In the genomic region with DNA sequence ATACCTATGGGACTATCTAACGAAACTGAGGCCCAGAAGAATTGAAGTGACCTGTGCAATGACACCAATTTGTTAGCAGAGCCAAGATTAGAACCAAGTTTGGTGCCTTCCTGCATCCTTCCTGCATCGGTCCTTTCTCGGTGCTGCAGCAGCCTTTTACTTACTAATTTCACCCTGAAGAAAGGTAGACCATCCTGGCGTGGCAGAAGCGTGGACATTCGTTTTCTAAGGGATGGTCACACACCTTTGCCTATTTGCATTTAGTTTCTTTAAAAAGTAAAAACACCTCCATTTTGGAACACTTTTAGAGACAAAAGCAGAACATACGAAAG, we compare ENCODE assay signal across 8 cellular contexts. TPM values are rescaled to one million over a fixed set of nuclear protein-coding genes. Genes with fewer than 3 reads are reported as not detected.
DNase-seq lines count a peak whose midpoint lies in the region; ATAC-seq, FAIRE-seq and TF ChIP-seq lines count a peak whose summit lies in the region.

No MANE protein-coding gene starts in this region.

- no peaks in the 10 kb centered on the region for H3K27me3 ChIP-seq in SK-N-SH (ENCODE audit: insufficient read depth)
- no peaks in the 10 kb centered on the region for H3K27me3 ChIP-seq in esophagus (ENCODE audit: control insufficient read depth in 1 of 2, insufficient read depth in 2 of 2, low read length in 2 of 2)
- H3K27me3 ChIP-seq in pancreas = no peaks in the 10 kb centered on the region

- CTCF ChIA-PET in SK-N-SH (lab: Yijun Ruan, JAX) = no interaction called here

- peak overlapping the region; percentile 87 for H3K27ac ChIP-seq in 22Rv1
- peak overlapping the region; percentile 81 to 96 for H3K27ac ChIP-seq in SK-N-SH (ENCODE audit: low read depth in 2 of 2, low read length in 1 of 2)
- H3K27ac ChIP-seq in esophagus (ENCODE audit: low read depth in 2 of 2, low read length in 1 of 2) = peak overlapping the region; percentile 91 to 100
- H3K27ac ChIP-seq in pancreas = peak overlapping the region; percentile 75 to 93 (median 87)

- H3K9me3 ChIP-seq in SK-N-SH (no peaks in the 10 kb centered on the region), esophagus (ENCODE audit: control insufficient read depth in 2 of 2, insufficient read depth in 1 of 2, low read depth in 1 of 2, low read length in 1 of 2) (no peaks in the 10 kb centered on the region), pancreas (no peaks in the 10 kb centered on the region)

- peak overlapping the region; percentile 81 for H3K9ac ChIP-seq in SK-N-SH

- peak overlapping the region; percentile 82 for H2AFZ ChIP-seq in SK-N-SH (ENCODE audit: low read depth)

- H3K36me3 ChIP-seq in SK-N-SH (replicated peaks in 1 of 2; ENCODE audit: control insufficient read depth in 1 of 2, insufficient read depth in 2 of 2, low read length in 1 of 2) = peaks cover 26 to 27% of the 10 kb centered on the region in 2 experiments
- no peaks in the 10 kb centered on the region for H3K36me3 ChIP-seq in esophagus (ENCODE audit: control insufficient read depth in 2 of 2, insufficient read depth in 2 of 2, low read length in 1 of 2)
- no peaks in the 10 kb centered on the region for H3K36me3 ChIP-seq in pancreas

- TF ChIP-seq CTCF in 22Rv1 (IDR thresholded peaks at IDR 0.05) (no peak), GM12864 (IDR thresholded peaks at IDR 0.05; ENCODE audit: low read depth, low read length, missing control alignments) (no peak), SK-N-SH (IDR thresholded peaks at IDR 0.05) (no peak), pancreas (IDR thresholded peaks at IDR 0.05) (no peak)

- DNase-seq in GM12864 (ENCODE audit: low read depth) (no peak), SK-N-SH (peak; percentile 7), pancreas (no peak), middle frontal gyrus (ENCODE audit: extremely low spot score, low spot score) (no peak), GM19238 (ENCODE audit: insufficient read length, low spot score) (no peak), NCI-H446 (lab: John Stamatoyannopoulos, UW) (no peak)

- POLR2A ChIA-PET in SK-N-SH (lab: Yijun Ruan, JAX) = no interaction called here

- H4K20me1 ChIP-seq in SK-N-SH (ENCODE audit: insufficient read depth) = peaks cover 5% of the 10 kb centered on the region; the same call in 1 of the 2 replicates

- ATAC-seq in pancreas = peak; percentile 3 to 21 (median 12)

- H3K4me1 ChIP-seq in SK-N-SH (ENCODE audit: control insufficient read depth in 1 of 2, insufficient read depth in 2 of 2, low read depth in 1 of 2, low read length in 1 of 2) (peaks cover 5 to 17% of the 10 kb centered on the region in 2 experiments; a peak in 3 of 4 replicates), esophagus (ENCODE audit: control insufficient read depth in 2 of 2, insufficient read depth in 2 of 2, low read length in 1 of 2) (peaks cover 0 to 2% of the 10 kb centered on the region in 2 donors), pancreas (peaks cover 0 to 20% (median 19%) of the 10 kb centered on the region in 3 donors)

- under 1% methylated on average over 7 of the region's 7 CpGs for WGBS in SK-N-SH (ENCODE audit: low lambda C conversion rate)
- 2 to 3% methylated on average over 7 of the region's 7 CpGs for WGBS in esophagus, 2 donors
- 1% methylated on average over 7 of the region's 7 CpGs for WGBS in pancreas, 2 donors

- no peak for TF ChIP-seq RAD21 in SK-N-SH (IDR thresholded peaks at IDR 0.05; ENCODE audit: low read length)

- no peak for FAIRE-seq in pancreas (lab: Jason Lieb, UNC)

- H3K79me2 ChIP-seq in SK-N-SH (ENCODE audit: insufficient read depth) = peaks cover 57% of the 10 kb centered on the region

- peaks cover 19% of the 10 kb centered on the region for H3F3A ChIP-seq in SK-N-SH (replicated peaks; ENCODE audit: insufficient read depth)

- H3K9me2 ChIP-seq in SK-N-SH = no peaks in the 10 kb centered on the region; the same call in 1 of the 2 replicates

- peak overlapping the region; percentile 75 for H3K4me3 ChIP-seq in GM12864 (ENCODE audit: low read depth, low read length)
- H3K4me3 ChIP-seq in SK-N-SH (ENCODE audit: low read depth in 2 of 2, low read length in 1 of 2) = peak overlapping the region; percentile 95 to 98
- H3K4me3 ChIP-seq in esophagus (ENCODE audit: low read depth in 1 of 2, low read length in 2 of 2) = peak overlapping the region; percentile 63 to 98
- H3K4me3 ChIP-seq in pancreas = peak overlapping the region; percentile 65 to 88 (median 84)

- no peak for TF ChIP-seq EP300 in SK-N-SH (IDR thresholded peaks at IDR 0.05; ENCODE audit: borderline replicate concordance in 1 of 2, low read depth in 1 of 2, low read length in 1 of 2)

- H3K4me2 ChIP-seq in SK-N-SH = peak overlapping the region; percentile 79

- intact Hi-C loops in pancreas (cut with DNase I) = no loop called here

TF ChIP-seq in SK-N-SH, 30 proteins besides CTCF, POLR2A, EP300 and RAD21:
- TF ChIP-seq, protein P1, sequence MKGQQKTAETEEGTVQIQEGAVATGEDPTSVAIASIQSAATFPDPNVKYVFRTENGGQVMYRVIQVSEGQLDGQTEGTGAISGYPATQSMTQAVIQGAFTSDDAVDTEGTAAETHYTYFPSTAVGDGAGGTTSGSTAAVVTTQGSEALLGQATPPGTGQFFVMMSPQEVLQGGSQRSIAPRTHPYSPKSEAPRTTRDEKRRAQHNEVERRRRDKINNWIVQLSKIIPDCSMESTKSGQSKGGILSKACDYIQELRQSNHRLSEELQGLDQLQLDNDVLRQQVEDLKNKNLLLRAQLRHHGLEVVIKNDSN (IDR thresholded peaks at IDR 0.05; ENCODE audit: borderline replicate concordance, low read depth) = no peak
- TF ChIP-seq YY1 (IDR thresholded peaks at IDR 0.05; ENCODE audit: low read depth) (peak; percentile 46; the same call in 1 of the 2 replicates), TAF1 (IDR thresholded peaks at IDR 0.05; ENCODE audit: borderline replicate concordance, low read depth, low read length) (no peak), RXRA (IDR thresholded peaks at IDR 0.05; ENCODE audit: borderline replicate concordance, low read depth) (no peak), TCF12 (IDR thresholded peaks at IDR 0.05) (no peak)
- TF ChIP-seq, protein P2, sequence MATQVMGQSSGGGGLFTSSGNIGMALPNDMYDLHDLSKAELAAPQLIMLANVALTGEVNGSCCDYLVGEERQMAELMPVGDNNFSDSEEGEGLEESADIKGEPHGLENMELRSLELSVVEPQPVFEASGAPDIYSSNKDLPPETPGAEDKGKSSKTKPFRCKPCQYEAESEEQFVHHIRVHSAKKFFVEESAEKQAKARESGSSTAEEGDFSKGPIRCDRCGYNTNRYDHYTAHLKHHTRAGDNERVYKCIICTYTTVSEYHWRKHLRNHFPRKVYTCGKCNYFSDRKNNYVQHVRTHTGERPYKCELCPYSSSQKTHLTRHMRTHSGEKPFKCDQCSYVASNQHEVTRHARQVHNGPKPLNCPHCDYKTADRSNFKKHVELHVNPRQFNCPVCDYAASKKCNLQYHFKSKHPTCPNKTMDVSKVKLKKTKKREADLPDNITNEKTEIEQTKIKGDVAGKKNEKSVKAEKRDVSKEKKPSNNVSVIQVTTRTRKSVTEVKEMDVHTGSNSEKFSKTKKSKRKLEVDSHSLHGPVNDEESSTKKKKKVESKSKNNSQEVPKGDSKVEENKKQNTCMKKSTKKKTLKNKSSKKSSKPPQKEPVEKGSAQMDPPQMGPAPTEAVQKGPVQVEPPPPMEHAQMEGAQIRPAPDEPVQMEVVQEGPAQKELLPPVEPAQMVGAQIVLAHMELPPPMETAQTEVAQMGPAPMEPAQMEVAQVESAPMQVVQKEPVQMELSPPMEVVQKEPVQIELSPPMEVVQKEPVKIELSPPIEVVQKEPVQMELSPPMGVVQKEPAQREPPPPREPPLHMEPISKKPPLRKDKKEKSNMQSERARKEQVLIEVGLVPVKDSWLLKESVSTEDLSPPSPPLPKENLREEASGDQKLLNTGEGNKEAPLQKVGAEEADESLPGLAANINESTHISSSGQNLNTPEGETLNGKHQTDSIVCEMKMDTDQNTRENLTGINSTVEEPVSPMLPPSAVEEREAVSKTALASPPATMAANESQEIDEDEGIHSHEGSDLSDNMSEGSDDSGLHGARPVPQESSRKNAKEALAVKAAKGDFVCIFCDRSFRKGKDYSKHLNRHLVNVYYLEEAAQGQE (IDR thresholded peaks at IDR 0.05; ENCODE audit: low read depth, low read length) = no peak

RNA-seq across cellular contexts. Expression of a gene that starts 0.7 kb away (rescaled TPM):
- polyA plus RNA-seq in SK-N-SH (2012; rRNA removed) = 42.3 and 52.8 TPM in 2 replicates
- 75.6 and 91.1 TPM in 2 replicates for polyA plus RNA-seq in SK-N-SH (2012; cell fraction: cytosol; rRNA removed)
- 34.6 and 38.7 TPM in 2 replicates for polyA plus RNA-seq in SK-N-SH (2012; cell fraction: nucleus; rRNA removed)
- polyA plus RNA-seq in esophagus = 10 to 100 TPM; 21.5 to 25.6 TPM
- 10 to 100 TPM in 2 of 6 donors, 1 to 10 TPM in 4; 7.9 to 14.1 (median 9.0) TPM for total RNA-seq in pancreas
- polyA plus RNA-seq in pancreas = 10 to 100 TPM; 15.7 to 24.6 TPM

RNA-seq across cellular contexts. Expression of a gene that starts 41.3 kb away (rescaled TPM):
- 0.42 and 0.44 TPM in 2 replicates for polyA plus RNA-seq in SK-N-SH (2012; rRNA removed)
- 0.43 and 0.59 TPM in 2 replicates for polyA plus RNA-seq in SK-N-SH (2012; cell fraction: cytosol; rRNA removed)
- polyA plus RNA-seq in SK-N-SH (2012; cell fraction: nucleus; rRNA removed) = 0.45 and 0.98 TPM in 2 replicates
- under 1 TPM; 0.07 to 0.37 TPM for polyA plus RNA-seq in esophagus
- under 1 TPM; 0.28 to 0.94 (median 0.63) TPM for total RNA-seq in pancreas
- 1 to 10 TPM in 1 of 2 donors, under 1 TPM in 1; 0.42 to 1.2 TPM for polyA plus RNA-seq in pancreas
